ENCODE assay signal across 1 cellular context in genomic region chr14:104657114-104657524, GRCh38.
TF ChIP-seq lines count a peak whose summit lies in the region.

No MANE protein-coding gene starts in this region.

TF ChIP-seq in HepG2, 621 proteins besides CTCF, POLR2A, EP300 and RAD21 (continued from another document):
- TF ChIP-seq ATF5 (CRISPR knock-in tag; IDR thresholded peaks at IDR 0.05; ENCODE audit: low read depth) (no peak), DR1 (CRISPR knock-in tag; IDR thresholded peaks at IDR 0.05) (no peak), CREB3 (CRISPR knock-in tag; IDR thresholded peaks at IDR 0.05) (no peak), MATR3 (CRISPR knock-in tag; IDR thresholded peaks at IDR 0.05) (no peak), RBM39 (IDR thresholded peaks at IDR 0.05; ENCODE audit: low read depth, low read length, poor library complexity, severe bottlenecking) (no peak), KDM3A (CRISPR knock-in tag; IDR thresholded peaks at IDR 0.05; ENCODE audit: low read depth) (no peak), TAF15 (IDR thresholded peaks at IDR 0.05; ENCODE audit: low read depth, low read length, poor library complexity, severe bottlenecking) (no peak), STAT6 (CRISPR knock-in tag; IDR thresholded peaks at IDR 0.05; ENCODE audit: borderline replicate concordance) (no peak), ZNF260 (CRISPR knock-in tag; IDR thresholded peaks at IDR 0.05; ENCODE audit: borderline replicate concordance, low read depth) (no peak), DNMT1 (CRISPR knock-in tag; IDR thresholded peaks at IDR 0.05) (no peak), HNRNPLL (IDR thresholded peaks at IDR 0.05; ENCODE audit: low read depth, low read length, poor library complexity, severe bottlenecking) (no peak), ZNF691 (CRISPR knock-in tag; IDR thresholded peaks at IDR 0.05; ENCODE audit: borderline replicate concordance, low read depth) (no peak)
